Comparison of ENCODE assay signal across 8 cellular contexts in genomic region chr14:54366726-54367707, GRCh38. TPM values are rescaled to one million over a fixed set of nuclear protein-coding genes. Genes with fewer than 3 reads are reported as not detected.
DNase-seq lines count a peak whose midpoint lies in the region; ATAC-seq and TF ChIP-seq lines count a peak whose summit lies in the region.

No MANE protein-coding gene starts in this region.

- H4K20me1 ChIP-seq in DOHH2 (ENCODE audit: control insufficient read depth, insufficient read depth, low read depth, low read length) = no peaks in the 10 kb centered on the region
- no peaks in the 10 kb centered on the region for H4K20me1 ChIP-seq in fibroblast of lung (ENCODE audit: control insufficient read depth, extremely low read depth, insufficient read depth, low read length)

- CTCF ChIA-PET in naive thymus-derived CD4-positive, alpha-beta T cell (lab: Charles Lee) = interaction anchor here (0.6 to 0.9 kb wide), 3 partner anchors 53 to 406 kb away, joined by 3 read pairs; no protein-coding TSS in a partner anchor

- H3K27me3 ChIP-seq in DOHH2 (ENCODE audit: control insufficient read depth, low read length) (peaks cover 13% of the 10 kb centered on the region), WERI-Rb-1 (ENCODE audit: insufficient read depth, low read depth, severe bottlenecking) (no peaks in the 10 kb centered on the region), fibroblast of lung (ENCODE audit: control insufficient read depth, insufficient read depth, low read length) (no peaks in the 10 kb centered on the region)
- H3K27me3 ChIP-seq in naive thymus-derived CD4-positive, alpha-beta T cell (ENCODE audit: control insufficient read depth in 2 of 2, insufficient read depth in 2 of 2, low read length in 2 of 2) = no peaks in the 10 kb centered on the region

- peaks cover 0 to 29% (median 15%) of the 10 kb centered on the region in 5 donors for H3K27me3 Mint-ChIP-seq in naive thymus-derived CD4-positive, alpha-beta T cell

- intact Hi-C loops in naive thymus-derived CD4-positive, alpha-beta T cell (cut with micrococcal nuclease) = loop anchor here (1.0 to 2.0 kb wide), 6 partner anchors 53 to 199 kb away; partner anchors contain the start of genes CNIH1 (in 2 of the 2), CGRRF1 (in 1 of the 2) and GMFB (in 1 of the 2)

- no peak overlapping the region for H3K4me3 Mint-ChIP-seq in naive thymus-derived CD4-positive, alpha-beta T cell

- peak; percentile 66 for DNase-seq in NCI-H1092 treated with DMSO at 0.1 percent for 48 hours (lab: John Stamatoyannopoulos, UW)
- DNase-seq in WERI-Rb-1 = peak; percentile 75
- peak; percentile 68 to 70 for DNase-seq in fibroblast of lung (ENCODE audit: low read depth in 2 of 2)
- DNase-seq in naive thymus-derived CD4-positive, alpha-beta T cell = peak in 6 of 9 donors; percentile 13 to 46 (median 28)

- POLR2A ChIA-PET in naive thymus-derived CD4-positive, alpha-beta T cell (lab: Charles Lee) = no interaction called here

- H3K27ac ChIP-seq in DOHH2 (ENCODE audit: low read depth, low read length) (no peak overlapping the region), WERI-Rb-1 (no peak overlapping the region), fibroblast of lung (ENCODE audit: insufficient read depth, low read length) (no peak overlapping the region)
- H3K27ac ChIP-seq in naive thymus-derived CD4-positive, alpha-beta T cell (ENCODE audit: low read depth, low read length) = no peak overlapping the region

- H3K4me1 Mint-ChIP-seq in naive thymus-derived CD4-positive, alpha-beta T cell = peaks cover 0 to 1% (median 0%) of the 10 kb centered on the region in 7 donors

- no peaks in the 10 kb centered on the region for H3K9me2 ChIP-seq in DOHH2 (replicated peaks; ENCODE audit: control insufficient read depth, low read length)

- no peak overlapping the region for H3K4me3 ChIP-seq in DOHH2 (ENCODE audit: low read length)
- peak overlapping the region; percentile 21 for H3K4me3 ChIP-seq in WERI-Rb-1 (ENCODE audit: low read depth, low read length)
- no peak overlapping the region for H3K4me3 ChIP-seq in fibroblast of lung (replicated peaks in 1 of 4; ENCODE audit: control extremely low read depth in 1 of 4, insufficient read depth in 1 of 4, low read depth in 3 of 4, low read length in 4 of 4)
- H3K4me3 ChIP-seq in naive thymus-derived CD4-positive, alpha-beta T cell (ENCODE audit: low read length) = no peak overlapping the region

- H3K36me3 Mint-ChIP-seq in naive thymus-derived CD4-positive, alpha-beta T cell = no peaks in the 10 kb centered on the region

- H3K27ac Mint-ChIP-seq in naive thymus-derived CD4-positive, alpha-beta T cell = no peak overlapping the region

- peak; percentile 69 for TF ChIP-seq CTCF in DOHH2 (IDR thresholded peaks at IDR 0.05; ENCODE audit: low read depth, low read length, poor library complexity, severe bottlenecking)
- TF ChIP-seq CTCF in WERI-Rb-1 (IDR thresholded peaks at IDR 0.05; ENCODE audit: low read depth, low read length) = peak; percentile 88
- peak; percentile 64 to 76 for TF ChIP-seq CTCF in fibroblast of lung (conservative IDR thresholded peaks at IDR 0.05 in 1 of 2, IDR thresholded peaks at IDR 0.05 in 1 of 2; ENCODE audit: low read depth in 1 of 2, low read length in 2 of 2)

- H3K4me1 ChIP-seq in DOHH2 (ENCODE audit: control insufficient read depth, low read length) (no peaks in the 10 kb centered on the region), fibroblast of lung (ENCODE audit: control insufficient read depth, extremely low read depth, insufficient read depth, low read length) (peaks cover 3% of the 10 kb centered on the region)
- H3K4me1 ChIP-seq in naive thymus-derived CD4-positive, alpha-beta T cell (ENCODE audit: control insufficient read depth in 2 of 2, insufficient read depth in 2 of 2, low read length in 2 of 2) = no peaks in the 10 kb centered on the region

- H3K9ac ChIP-seq in fibroblast of lung (ENCODE audit: insufficient read depth, low read length) = no peak overlapping the region

- H3K9me3 Mint-ChIP-seq in naive thymus-derived CD4-positive, alpha-beta T cell = no peaks in the 10 kb centered on the region

- no peaks in the 10 kb centered on the region for H3K79me2 ChIP-seq in DOHH2 (ENCODE audit: control insufficient read depth, low read length)
- no peaks in the 10 kb centered on the region for H3K79me2 ChIP-seq in fibroblast of lung (ENCODE audit: control insufficient read depth, insufficient read depth, low read length)

- H3K9me3 ChIP-seq in DOHH2 (ENCODE audit: control insufficient read depth, insufficient read depth, low read length) (no peaks in the 10 kb centered on the region), WERI-Rb-1 (ENCODE audit: severe bottlenecking) (no peaks in the 10 kb centered on the region), fibroblast of lung (ENCODE audit: control insufficient read depth, insufficient read depth, low read depth, low read length) (no peaks in the 10 kb centered on the region)
- no peaks in the 10 kb centered on the region for H3K9me3 ChIP-seq in naive thymus-derived CD4-positive, alpha-beta T cell (ENCODE audit: control insufficient read depth in 2 of 3, low read length in 3 of 3)

- H3F3A ChIP-seq in DOHH2 (ENCODE audit: control insufficient read depth, insufficient read depth) = no peaks in the 10 kb centered on the region

- H3K4me2 ChIP-seq in DOHH2 (ENCODE audit: low read length) = no peak overlapping the region
- H3K4me2 ChIP-seq in fibroblast of lung (ENCODE audit: extremely low read depth, insufficient read depth, low read length) = no peak overlapping the region

- no peaks in the 10 kb centered on the region for H3K36me3 ChIP-seq in DOHH2 (ENCODE audit: control insufficient read depth, low read length)
- no peaks in the 10 kb centered on the region for H3K36me3 ChIP-seq in WERI-Rb-1
- H3K36me3 ChIP-seq in fibroblast of lung (ENCODE audit: control insufficient read depth, insufficient read depth, low read length) = no peaks in the 10 kb centered on the region
- H3K36me3 ChIP-seq in naive thymus-derived CD4-positive, alpha-beta T cell (ENCODE audit: control insufficient read depth in 2 of 3, insufficient read depth in 3 of 3, low read length in 3 of 3) = no peaks in the 10 kb centered on the region

- peak overlapping the region; percentile 31 for H2AFZ ChIP-seq in fibroblast of lung (ENCODE audit: low read length)

- ATAC-seq in GM21825 (IDR thresholded peaks at IDR 0.05; ENCODE audit: unreplicated experiment) (peak; percentile 64), GM18870 (IDR thresholded peaks at IDR 0.05; ENCODE audit: unreplicated experiment) (no peak), GM19023 (IDR thresholded peaks at IDR 0.05; ENCODE audit: unreplicated experiment) (no peak)
- ATAC-seq in naive thymus-derived CD4-positive, alpha-beta T cell = peak; percentile 83

RNA-seq across cellular contexts. Expression of gene CDKN3, which starts 29.8 kb away (rescaled TPM):
- total RNA-seq in fibroblast of lung = 9.5 and 51.5 TPM in 2 replicates
- polyA plus RNA-seq in fibroblast of lung = 27.0 and 104 TPM in 2 replicates
- 25.8 and 96.6 TPM in 2 replicates for polyA plus RNA-seq in fibroblast of lung (2012)
- polyA minus RNA-seq in fibroblast of lung (ENCODE audit: low replicate concordance) = 6.5 TPM in 1 of 2 replicates, not detected in the other
- 10 to 100 TPM in 1 of 5 experiments, 1 to 10 TPM in 3, under 1 TPM in 1; 0.93 to 48.1 (median 3.0) TPM for total RNA-seq in naive thymus-derived CD4-positive, alpha-beta T cell
- polyA plus RNA-seq in naive thymus-derived CD4-positive, alpha-beta T cell = 1 to 10 TPM; 2.6 to 4.9 TPM

Comparison
In these comparisons a context has a peak if more than half of its experiments do, and no peak if none do; other contexts are left out.
1. ATAC-seq: peak in GM21825 (single experiment) and naive thymus-derived CD4-positive, alpha-beta T cell (single experiment); none in GM18870 (single experiment) and GM19023 (single experiment).
2. Peak in every context shown above with its lines, with median percentiles within 50 percentile points of each other: CTCF ChIP-seq and DNase-seq.